8 cellular contexts compared by ENCODE assay signal in the genomic region with DNA sequence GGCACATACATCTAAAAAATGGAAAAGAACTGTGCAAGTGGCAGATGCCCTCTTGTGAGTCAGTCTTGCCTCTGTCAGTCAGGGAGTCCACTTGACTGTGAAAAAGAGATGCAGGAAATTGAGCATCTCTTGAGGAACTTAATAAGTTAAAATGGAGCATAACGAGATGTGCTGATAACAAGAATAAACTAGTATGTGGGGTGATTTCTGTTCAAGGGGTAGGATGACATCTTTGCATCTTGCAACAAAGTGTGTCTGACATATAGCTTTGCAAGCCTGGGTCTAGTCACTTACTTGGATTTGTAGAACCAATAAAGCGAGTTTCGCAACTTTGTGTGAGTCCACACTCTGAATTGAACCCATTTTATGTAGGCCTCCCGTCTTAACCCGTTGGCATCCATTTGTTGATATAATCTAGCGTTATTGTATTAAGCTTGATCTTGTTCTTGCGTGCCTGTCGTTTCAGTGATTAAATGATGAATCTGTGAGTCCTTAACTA. TPM values are rescaled to one million over a fixed set of nuclear protein-coding genes. Genes with fewer than 3 reads are reported as not detected.
A peak's percentile ranks its signal among the peaks of the same experiment; 100 is the strongest.
DNase-seq lines count a peak whose midpoint lies in the region; ATAC-seq, FAIRE-seq and TF ChIP-seq lines count a peak whose summit lies in the region.

No MANE protein-coding gene starts in this region.

- no peak overlapping the region for H3K9ac ChIP-seq in astrocyte (ENCODE audit: low read length)

- CTCF ChIA-PET in CD4-positive, alpha-beta memory T cell (lab: Charles Lee; ENCODE audit: partially characterized antibody), result interaction anchor here (1.8 to 8.7 kb wide), 9 partner anchors 8 to 93 kb away, joined by 8 to 224 read pairs (median 15); no protein-coding TSS in a partner anchor

- peak overlapping the region; percentile 93 to 97 (median 95) for H3K27ac Mint-ChIP-seq in CD4-positive, alpha-beta memory T cell
- H3K27ac Mint-ChIP-seq in astrocyte (ENCODE audit: unreplicated experiment) (no peak overlapping the region), naive B cell (peak overlapping the region in 5 of 6 donors; percentile 16 to 96 (median 85))

- FAIRE-seq in astrocyte (lab: Jason Lieb, UNC), result no peak

- H3K79me2 ChIP-seq in astrocyte (ENCODE audit: insufficient read depth, low read length), result peaks cover 67% of the 10 kb centered on the region

- peak overlapping the region; percentile 98 for H3K27ac ChIP-seq in CD4-positive, alpha-beta memory T cell (ENCODE audit: low read depth, low read length)
- H3K27ac ChIP-seq in KOPT-K1 (ENCODE audit: low read depth, low read length, poor library complexity, severe bottlenecking) (peak overlapping the region; percentile 88), astrocyte (ENCODE audit: low read depth, low read length) (no peak overlapping the region)

- peak; percentile 40 to 78 (median 53) for DNase-seq in CD4-positive, alpha-beta memory T cell
- DNase-seq in astrocyte (ENCODE audit: low read depth) (peak; percentile 19), naive B cell (no peak), NCI-H128 (lab: John Stamatoyannopoulos, UW; ENCODE audit: unreplicated experiment) (no peak), SKM-1 treated with dmso at 0.1 percent for 144 hours (lab: John Stamatoyannopoulos, UW; ENCODE audit: unreplicated experiment) (no peak)

- H3K9me3 Mint-ChIP-seq in CD4-positive, alpha-beta memory T cell, result no peaks in the 10 kb centered on the region
- H3K9me3 Mint-ChIP-seq in astrocyte (ENCODE audit: unreplicated experiment) (no peaks in the 10 kb centered on the region), naive B cell (no peaks in the 10 kb centered on the region)

- POLR2A ChIA-PET in CD4-positive, alpha-beta memory T cell (lab: Charles Lee; ENCODE audit: partially characterized antibody), result interaction anchor here (1.4 to 8.8 kb wide), 9 partner anchors 8 to 91 kb away, joined by 3 to 906 read pairs (median 24); a partner anchor contains a TSS

- no peak for TF ChIP-seq CTCF in astrocyte (IDR thresholded peaks at IDR 0.05; ENCODE audit: insufficient read depth, low read depth, low read length)

- H3K36me3 Mint-ChIP-seq in CD4-positive, alpha-beta memory T cell, result peaks cover 0 to 23% of the 10 kb centered on the region in 2 donors
- H3K36me3 Mint-ChIP-seq in astrocyte (ENCODE audit: low read depth, unreplicated experiment) (no peaks in the 10 kb centered on the region), naive B cell (no peaks in the 10 kb centered on the region)

- H4K20me1 ChIP-seq in astrocyte (ENCODE audit: insufficient read depth, low read length), result peaks cover 47% of the 10 kb centered on the region

- H3K4me3 ChIP-seq in CD4-positive, alpha-beta memory T cell (ENCODE audit: low read length in 2 of 2), result peak overlapping the region; percentile 62 to 83
- H3K4me3 ChIP-seq in astrocyte (ENCODE audit: insufficient read depth, low read depth, low read length), result peak overlapping the region; percentile 77

- H2AFZ ChIP-seq in astrocyte (ENCODE audit: low read depth, low read length), result no peak overlapping the region

- H3K27me3 ChIP-seq in CD4-positive, alpha-beta memory T cell (ENCODE audit: insufficient read depth, low read length), result no peaks in the 10 kb centered on the region
- no peaks in the 10 kb centered on the region for H3K27me3 ChIP-seq in astrocyte (ENCODE audit: insufficient read depth, low read length)

- ATAC-seq in naive B cell (ENCODE audit: low read depth in 2 of 2), result no peak
- no peak for ATAC-seq in HG03342 (IDR thresholded peaks at IDR 0.05; ENCODE audit: unreplicated experiment)
- ATAC-seq in HG03139 (IDR thresholded peaks at IDR 0.05; ENCODE audit: unreplicated experiment), result no peak

- H3K27me3 Mint-ChIP-seq in CD4-positive, alpha-beta memory T cell, result no peaks in the 10 kb centered on the region
- H3K27me3 Mint-ChIP-seq in astrocyte (ENCODE audit: low read depth, unreplicated experiment) (no peaks in the 10 kb centered on the region), naive B cell (no peaks in the 10 kb centered on the region)

- peak overlapping the region; percentile 89 to 98 (median 97) for H3K4me3 Mint-ChIP-seq in CD4-positive, alpha-beta memory T cell
- peak overlapping the region; percentile 96 for H3K4me3 Mint-ChIP-seq in astrocyte (ENCODE audit: unreplicated experiment)
- peak overlapping the region; percentile 90 to 98 (median 96) for H3K4me3 Mint-ChIP-seq in naive B cell

- H3K36me3 ChIP-seq in CD4-positive, alpha-beta memory T cell (ENCODE audit: insufficient read depth, low read length), result no peaks in the 10 kb centered on the region
- no peaks in the 10 kb centered on the region for H3K36me3 ChIP-seq in KOPT-K1 (ENCODE audit: insufficient read depth, low read length)
- H3K36me3 ChIP-seq in astrocyte (ENCODE audit: insufficient read depth, low read length), result no peaks in the 10 kb centered on the region

- H3K4me1 Mint-ChIP-seq in CD4-positive, alpha-beta memory T cell, result peaks cover 61 to 84% (median 68%) of the 10 kb centered on the region in 4 donors
- H3K4me1 Mint-ChIP-seq in astrocyte (ENCODE audit: low read depth, unreplicated experiment) (peaks cover 56% of the 10 kb centered on the region), naive B cell (peaks cover 58 to 80% (median 76%) of the 10 kb centered on the region in 3 donors)

- intact Hi-C loops in CD4-positive, alpha-beta memory T cell (cut with micrococcal nuclease), result loop anchor here (1.0 to 5.0 kb wide), 4 partner anchors 9 to 40 kb away; no protein-coding TSS in a partner anchor

- peak overlapping the region; percentile 89 for H3K4me2 ChIP-seq in astrocyte (ENCODE audit: low read length)

- H3K9me3 ChIP-seq in CD4-positive, alpha-beta memory T cell (ENCODE audit: control insufficient read depth in 1 of 2, low read length in 2 of 2), result no peaks in the 10 kb centered on the region
- H3K9me3 ChIP-seq in KOPT-K1 (ENCODE audit: insufficient read depth, low read length, poor library complexity, severe bottlenecking) (no peaks in the 10 kb centered on the region), astrocyte (ENCODE audit: insufficient read depth, low read depth, low read length) (no peaks in the 10 kb centered on the region)

- peaks cover 81% of the 10 kb centered on the region for H3K4me1 ChIP-seq in CD4-positive, alpha-beta memory T cell (ENCODE audit: insufficient read depth, low read length)
- H3K4me1 ChIP-seq in astrocyte (ENCODE audit: insufficient read depth, low read length), result peaks cover 50% of the 10 kb centered on the region

RNA-seq across cellular contexts. Expression of a gene that starts 2.2 kb away (rescaled TPM):
- total RNA-seq in CD4-positive, alpha-beta memory T cell, result 100 to 1,000 TPM; 148 to 159 TPM
- 10 to 100 TPM; 61.6 to 76.1 TPM for polyA plus RNA-seq in CD4-positive, alpha-beta memory T cell
- total RNA-seq in astrocyte, result 38.1 and 40.1 TPM in 2 replicates
- polyA plus RNA-seq in naive B cell (ENCODE audit: low read depth in 6 of 6), result 10 to 100 TPM; 53.6 to 88.0 (median 58.7) TPM

Comparison
In these comparisons a context has a peak if more than half of its experiments do, and no peak if none do; other contexts are left out.
1. DNase-seq: peak in CD4-positive, alpha-beta memory T cell (5 of 5) and astrocyte (single experiment); none in naive B cell (single experiment), NCI-H128 (single experiment) and SKM-1 treated with dmso at 0.1 percent for 144 hours (single experiment).
2. Peak in every context shown above with its lines, with median percentiles within 50 percentile points of each other: H3K4me3 Mint-ChIP-seq.